In the genomic region with DNA sequence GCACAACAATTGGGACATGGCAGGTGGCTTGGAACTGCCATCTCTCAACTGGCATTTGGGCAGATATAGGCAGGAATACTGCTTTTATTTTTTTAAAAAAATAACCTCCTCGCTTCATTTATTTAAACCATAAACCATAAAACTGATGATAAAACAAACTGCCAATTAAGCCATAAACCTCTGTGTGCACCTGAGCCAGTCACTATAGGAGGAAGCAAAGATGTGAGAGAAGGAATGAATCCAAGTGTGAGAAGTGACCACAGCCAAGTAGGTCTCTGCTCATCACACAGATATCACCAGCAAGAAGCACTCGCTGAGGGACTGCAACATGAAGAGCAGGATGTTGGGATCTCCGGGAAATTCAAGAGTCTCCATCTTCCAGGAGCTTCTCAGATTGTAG, we compare ENCODE assay signal across 33 cellular contexts.
"Had no signal": no experiment of that assay in that cellular context is flagged by ENCODE, and none has a peak within 500 bp of the region (broad histone marks: within the 10 kb centered on the region; RNA-seq: fewer than 3 reads in every experiment).

No MANE protein-coding gene starts in this region.

- H3K4me1 Mint-ChIP-seq: activated B cell treated with CpG ODN at 0.5 μM for 24 hours; activated CD4-positive, alpha-beta T cell treated with anti-CD3 and anti-CD28 coated beads, Interleukin-2, amount 10 ng/mL, durations not matched to agents 24 days and 14 days; activated naive CD4-positive, alpha-beta T cell treated with anti-CD3 and anti-CD28 coated beads, Interleukin-2, amount 10 ng/mL, durations not matched to agents 7 days and 5 days; activated naive CD4-positive, alpha-beta T cell treated with anti-CD3 and anti-CD28 coated beads, Interleukin-2, amount 50 U/mL, for 24 hours; activated naive CD8-positive, alpha-beta T cell treated with anti-CD3 and anti-CD28 coated beads, Interleukin-2, amount 10 ng/mL, durations not matched to agents 7 days and 5 days; activated naive CD8-positive, alpha-beta T cell treated with anti-CD3 and anti-CD28 coated beads, Interleukin-2, amount 50 U/mL, for 24 hours had no signal

- H3K9me3 Mint-ChIP-seq: activated naive CD4-positive, alpha-beta T cell treated with anti-CD3 and anti-CD28 coated beads, Interleukin-2, amount 50 U/mL, for 24 hours had no signal

- DNase-seq: activated B cell treated with CpG ODN at 0.5 μM for 24 hours; activated CD4-positive, alpha-beta memory T cell treated with anti-CD3 and anti-CD28 coated beads for 36 hours; activated CD4-positive, alpha-beta T cell treated with anti-CD3 and anti-CD28 coated beads for 4 hours; activated CD4-positive, alpha-beta T cell treated with anti-CD3 and anti-CD28 coated beads, Interleukin-2, amount 10 ng/mL, durations not matched to agents 24 days and 14 days; activated CD4-positive, alpha-beta T cell treated with anti-CD3 and anti-CD28 coated beads, Interleukin-2, amount 50 U/mL, for 1 hour; activated CD4-positive, alpha-beta T cell treated with anti-CD3 and anti-CD28 coated beads, Interleukin-2, amount 50 U/mL, for 4 hours; activated CD4-positive, CD25-positive, alpha-beta regulatory T cell treated with anti-CD3 and anti-CD28 coated beads, Interleukin-2, amount 50 U/mL, for 72 hours; activated CD8-positive, alpha-beta memory T cell treated with anti-CD3 and anti-CD28 coated beads, Interleukin-2, amount 50 U/mL, for 4 hours; activated CD8-positive, alpha-beta T cell treated with anti-CD3 and anti-CD28 coated beads for 36 hours; activated effector memory CD4-positive, alpha-beta T cell treated with Interleukin-2 at 50 U/mL for 16 hours; activated gamma-delta T cell; activated naive CD4-positive, alpha-beta T cell treated with anti-CD3 and anti-CD28 coated beads, Interleukin-2, amount 10 ng/mL, durations not matched to agents 7 days and 5 days; activated naive CD4-positive, alpha-beta T cell treated with Interleukin-2 at 50 U/mL for 16 hours; activated naive CD8-positive, alpha-beta T cell treated with anti-CD3 and anti-CD28 coated beads, Interleukin-2, amount 10 ng/mL, durations not matched to agents 7 days and 5 days; activated naive CD8-positive, alpha-beta T cell treated with anti-CD3 and anti-CD28 coated beads, Interleukin-2, amount 50 U/mL, for 24 hours; activated T-cell treated with anti-CD3 and anti-CD28 coated beads for 4 hours; activated T-cell treated with anti-CD3 and anti-CD28 coated beads, Interleukin-2, amount 50 U/mL, for 1 hour; activated T-cell treated with anti-CD3 and anti-CD28 coated beads, Interleukin-2, amount 50 U/mL, for 4 hours; amygdala; anterior cingulate cortex; central memory CD4-positive, alpha-beta T cell; SW 1271; T-helper 1 cell; T-helper 2 cell; T-helper 9 cell had no signal

- H3K27me3 Mint-ChIP-seq: activated B cell treated with CpG ODN at 0.5 μM for 24 hours; activated CD4-positive, alpha-beta memory T cell treated with anti-CD3 and anti-CD28 coated beads for 36 hours; activated CD4-positive, alpha-beta T cell treated with anti-CD3 and anti-CD28 coated beads, Interleukin-2, amount 10 ng/mL, durations not matched to agents 24 days and 14 days; activated CD8-positive, alpha-beta T cell treated with anti-CD3 and anti-CD28 coated beads for 36 hours; activated naive CD4-positive, alpha-beta T cell treated with anti-CD3 and anti-CD28 coated beads, Interleukin-2, amount 10 ng/mL, durations not matched to agents 7 days and 5 days; activated naive CD4-positive, alpha-beta T cell treated with anti-CD3 and anti-CD28 coated beads, Interleukin-2, amount 50 U/mL, for 24 hours; activated naive CD8-positive, alpha-beta T cell; activated naive CD8-positive, alpha-beta T cell treated with anti-CD3 and anti-CD28 coated beads, Interleukin-2, amount 10 ng/mL, durations not matched to agents 7 days and 5 days; activated naive CD8-positive, alpha-beta T cell treated with anti-CD3 and anti-CD28 coated beads, Interleukin-2, amount 50 U/mL, for 24 hours had no signal

- H3K9me3 ChIP-seq: ascending aorta had no signal

- H3K36me3 ChIP-seq: ascending aorta had no signal

- H3K4me1 ChIP-seq: ascending aorta had no signal

- H3K27ac ChIP-seq: ascending aorta, VCaP had no signal

- H3K36me3 Mint-ChIP-seq: activated CD4-positive, alpha-beta memory T cell treated with anti-CD3 and anti-CD28 coated beads for 36 hours; activated naive CD4-positive, alpha-beta T cell treated with anti-CD3 and anti-CD28 coated beads, Interleukin-2, amount 10 ng/mL, durations not matched to agents 7 days and 5 days; activated naive CD4-positive, alpha-beta T cell treated with anti-CD3 and anti-CD28 coated beads, Interleukin-2, amount 50 U/mL, for 24 hours; activated naive CD8-positive, alpha-beta T cell; activated naive CD8-positive, alpha-beta T cell treated with anti-CD3 and anti-CD28 coated beads, Interleukin-2, amount 10 ng/mL, durations not matched to agents 7 days and 5 days; brain had no signal

- H3K27me3 ChIP-seq: ascending aorta had no signal

- H3K4me3 ChIP-seq: ascending aorta had no signal

- ATAC-seq: activated CD8-positive, alpha-beta T cell treated with anti-CD3 and anti-CD28 coated beads for 36 hours; activated naive CD8-positive, alpha-beta T cell treated with anti-CD3 and anti-CD28 coated beads, Interleukin-2, amount 50 U/mL, for 24 hours; activated T-cell treated with anti-CD3 and anti-CD28 coated beads, Interleukin-2, amount 50 U/mL, for 4 hours had no signal

- H3K27ac Mint-ChIP-seq: activated B cell treated with CpG ODN at 0.5 μM for 24 hours; activated CD4-positive, alpha-beta memory T cell treated with anti-CD3 and anti-CD28 coated beads for 36 hours; activated CD4-positive, alpha-beta T cell treated with anti-CD3 and anti-CD28 coated beads, Interleukin-2, amount 10 ng/mL, durations not matched to agents 24 days and 14 days; activated CD8-positive, alpha-beta T cell treated with anti-CD3 and anti-CD28 coated beads for 36 hours; activated naive CD4-positive, alpha-beta T cell treated with anti-CD3 and anti-CD28 coated beads, Interleukin-2, amount 10 ng/mL, durations not matched to agents 7 days and 5 days; activated naive CD4-positive, alpha-beta T cell treated with anti-CD3 and anti-CD28 coated beads, Interleukin-2, amount 50 U/mL, for 24 hours; activated naive CD8-positive, alpha-beta T cell; activated naive CD8-positive, alpha-beta T cell treated with anti-CD3 and anti-CD28 coated beads, Interleukin-2, amount 10 ng/mL, durations not matched to agents 7 days and 5 days; activated naive CD8-positive, alpha-beta T cell treated with anti-CD3 and anti-CD28 coated beads, Interleukin-2, amount 50 U/mL, for 24 hours; activated T-helper 2 cell treated with anti-CD3 and anti-CD28 coated beads, Interferon-gamma antibody, Interleukin-2, Interleukin-4, amounts not matched to agents 10 μg/mL and 5 μg/mL and 100 μg/mL, durations not matched to agents 14 hours and 24 hours and 36 hours; T-helper 1 cell treated with Interleukin-12 subunit alpha and Interleukin-12 subunit beta and Interleukin-4 antibody, amounts not matched to agents 30 μg/mL and 1 μg/mL, for 36 hours; T-helper 2 cell treated with Interferon-gamma antibody and Interleukin-4, amounts not matched to agents 5 μg/mL and 100 μg/mL, for 36 hours had no signal

- H3K4me3 Mint-ChIP-seq: activated B cell treated with CpG ODN at 0.5 μM for 24 hours; activated CD4-positive, alpha-beta memory T cell treated with anti-CD3 and anti-CD28 coated beads for 36 hours; activated CD4-positive, alpha-beta T cell treated with anti-CD3 and anti-CD28 coated beads, Interleukin-2, amount 10 ng/mL, durations not matched to agents 24 days and 14 days; activated CD8-positive, alpha-beta T cell treated with anti-CD3 and anti-CD28 coated beads for 36 hours; activated naive CD4-positive, alpha-beta T cell treated with anti-CD3 and anti-CD28 coated beads, Interleukin-2, amount 10 ng/mL, durations not matched to agents 7 days and 5 days; activated naive CD4-positive, alpha-beta T cell treated with anti-CD3 and anti-CD28 coated beads, Interleukin-2, amount 50 U/mL, for 24 hours; activated naive CD8-positive, alpha-beta T cell; activated naive CD8-positive, alpha-beta T cell treated with anti-CD3 and anti-CD28 coated beads, Interleukin-2, amount 10 ng/mL, durations not matched to agents 7 days and 5 days; activated naive CD8-positive, alpha-beta T cell treated with anti-CD3 and anti-CD28 coated beads, Interleukin-2, amount 50 U/mL, for 24 hours; activated T-cell treated with anti-CD3 and anti-CD28 coated beads, Interleukin-2, amount 50 U/mL, for 4 hours; T-helper 1 cell treated with Interleukin-12 subunit alpha and Interleukin-12 subunit beta and Interleukin-4 antibody, amounts not matched to agents 30 μg/mL and 1 μg/mL, for 36 hours; T-helper 2 cell treated with Interferon-gamma antibody and Interleukin-4, amounts not matched to agents 5 μg/mL and 100 μg/mL, for 36 hours had no signal
